ENCODE assay signal across 8 cellular contexts in genomic region chr1:65309317-65310077, GRCh38. TPM values are rescaled to one million over a fixed set of nuclear protein-coding genes. Genes with fewer than 3 reads are reported as not detected.
DNase-seq lines count a peak whose midpoint lies in the region; ATAC-seq and TF ChIP-seq lines count a peak whose summit lies in the region.

Gene DNAJC6 (plus strand): TSS chr1:65309543. CDS start chr1:65309746, 203 bp downstream.

- POLR2A ChIA-PET in BJ (lab: Charles Lee) (interaction anchor here (0.6 kb wide), 1 partner anchor 273 kb away, joined by 4 read pairs; no protein-coding TSS in a partner anchor), HCT116 (lab: Charles Lee) (no interaction called here)
- POLR2A ChIA-PET in activated CD4-positive, alpha-beta memory T cell treated with anti-CD3 and anti-CD28 coated beads for 36 hours (lab: Charles Lee) = interaction anchor here (1.2 kb wide), 1 partner anchor 10 kb away, joined by 3 read pairs; no protein-coding TSS in a partner anchor

- peaks cover 0 to 13% of the 10 kb centered on the region in 2 experiments; a peak in 1 of 4 replicates for H3K4me1 ChIP-seq in HCT116 (ENCODE audit: control insufficient read depth in 1 of 2, insufficient read depth in 2 of 2, low read length in 2 of 2)
- peaks cover 2 to 16% of the 10 kb centered on the region in 2 donors for H3K4me1 ChIP-seq in left lung

- peaks cover 35% of the 10 kb centered on the region for H3K27me3 Mint-ChIP-seq in activated CD4-positive, alpha-beta memory T cell treated with anti-CD3 and anti-CD28 coated beads for 36 hours

- no peak within 1 kb of the TSS for H3K4me3 Mint-ChIP-seq in activated CD4-positive, alpha-beta memory T cell treated with anti-CD3 and anti-CD28 coated beads for 36 hours

- RAD21 ChIA-PET in HCT116 (lab: Charles Lee; ENCODE audit: low non-redundant PET in 1 of 2, low total read pairs in 2 of 2, uncharacterized antibody in 2 of 2, unreplicated experiment in 2 of 2) = no interaction called here

- H3K27ac ChIP-seq in HCT116 (ENCODE audit: low read depth, low read length) (no peak within 1 kb of the TSS), dorsolateral prefrontal cortex (peak within 1 kb of the TSS in 57 of 59 donors; percentile 18 to 98 (median 73)), left lung (no peak within 1 kb of the TSS)

- no peaks in the 10 kb centered on the region for H3K9me3 ChIP-seq in HCT116 (ENCODE audit: control insufficient read depth in 1 of 2, insufficient read depth in 1 of 2, low read depth in 1 of 2, low read length in 2 of 2)
- no peaks in the 10 kb centered on the region for H3K9me3 ChIP-seq in left lung

- peak within 1 kb of the TSS; percentile 90 for H3K4me2 ChIP-seq in HCT116 (ENCODE audit: low read length)

- H3K36me3 ChIP-seq in BJ (ENCODE audit: control insufficient read depth, insufficient read depth, low read length) = no peaks in the 10 kb centered on the region
- H3K36me3 ChIP-seq in HCT116 (ENCODE audit: control insufficient read depth in 1 of 2, insufficient read depth in 2 of 2, low read length in 2 of 2) = no peaks in the 10 kb centered on the region
- no peaks in the 10 kb centered on the region for H3K36me3 ChIP-seq in left lung

- no TSS peak for BruUV-seq in HCT116 (replicated peaks; lab: Mats Ljungman, UMichigan)

- no peaks in the 10 kb centered on the region for H3K9me2 ChIP-seq in HCT116 (ENCODE audit: insufficient read depth)

- H2AFZ ChIP-seq in HCT116 (ENCODE audit: low read depth, low read length, poor library complexity, severe bottlenecking) = no peak within 1 kb of the TSS

- no peak within 1 kb of the TSS for H3K9ac ChIP-seq in HCT116 (ENCODE audit: low read length)

- DNase-seq in BJ (ENCODE audit: low read depth) (peak; percentile 9), HCT116 (ENCODE audit: low read depth, low spot score) (no peak), NCI-H345 (lab: John Stamatoyannopoulos, UW) (peak; percentile 78), dorsolateral prefrontal cortex (peak in 9 of 10 donors; percentile 25 to 80 (median 57)), left lung (peak; percentile 67 to 89)
- DNase-seq in activated CD4-positive, alpha-beta memory T cell treated with anti-CD3 and anti-CD28 coated beads for 36 hours = peak; percentile 66
- DNase-seq in stimulated activated CD4-positive, alpha-beta T cell treated with anti-CD3 and anti-CD28 coated beads, Interleukin-2, amount 100 ng/mL, for 48 hours = peak; percentile 46 to 61

- no peak within 1 kb of the TSS for H3K27ac Mint-ChIP-seq in activated CD4-positive, alpha-beta memory T cell treated with anti-CD3 and anti-CD28 coated beads for 36 hours

- CTCF ChIA-PET in BJ (lab: Yijun Ruan, JAX) = interaction anchor here (0.7 to 1.6 kb wide), 3 partner anchors 9 to 23 kb away, joined by 3 to 4 read pairs (median 3); no protein-coding TSS in a partner anchor
- CTCF ChIA-PET in HCT116 (lab: Charles Lee) = no interaction called here
- CTCF ChIA-PET in activated CD4-positive, alpha-beta memory T cell treated with anti-CD3 and anti-CD28 coated beads for 36 hours (lab: Charles Lee) = interaction anchor here (1.1 kb wide), 1 partner anchor 122 kb away, joined by 3 read pairs; no protein-coding TSS in a partner anchor

- H3K4me3 ChIP-seq in BJ (ENCODE audit: low read depth, low read length) (peak within 1 kb of the TSS; percentile 54), HCT116 (replicated peaks in 1 of 2; ENCODE audit: low read depth in 1 of 2, low read length in 2 of 2) (peak within 1 kb of the TSS; percentile 34 to 53), dorsolateral prefrontal cortex (peak within 1 kb of the TSS; percentile 8 to 76 (median 62)), left lung (peak within 1 kb of the TSS; percentile 24 to 30)

- no peaks in the 10 kb centered on the region for H3K79me2 ChIP-seq in HCT116 (ENCODE audit: insufficient read depth, low read length)

- H4K20me1 ChIP-seq in HCT116 (ENCODE audit: insufficient read depth) = no peaks in the 10 kb centered on the region

- TF ChIP-seq POLR2A in HCT116 (IDR thresholded peaks at IDR 0.05; ENCODE audit: borderline replicate concordance, extremely low read depth, insufficient read depth, insufficient read length) = no peak

- no peaks in the 10 kb centered on the region for H3K36me3 Mint-ChIP-seq in activated CD4-positive, alpha-beta memory T cell treated with anti-CD3 and anti-CD28 coated beads for 36 hours

- no peak for TF ChIP-seq RAD21 in HCT116 (IDR thresholded peaks at IDR 0.05; ENCODE audit: low read depth)

- intact Hi-C loops in HCT116 (cut with micrococcal nuclease) = loop anchor here (10.0 kb wide), 1 partner anchor 265 kb away; no protein-coding TSS in a partner anchor
- intact Hi-C loops in activated CD4-positive, alpha-beta memory T cell treated with anti-CD3 and anti-CD28 coated beads for 36 hours (cut with micrococcal nuclease) = no loop called here
- intact Hi-C loops in dorsolateral prefrontal cortex (cut with DNase I) = loop anchor here (2.0 to 10.0 kb wide), 4 partner anchors 47 to 115 kb away; partner anchors contain the start of genes LEPR (in 1 of the 2) and LEPROT (in 1 of the 2)
- intact Hi-C loops in left lung (cut with DNase I) = no loop called here

- ATAC-seq in HCT116 = peak; percentile 92
- ATAC-seq in left lung = peak; percentile 100
- no peak for ATAC-seq in HG03378 (IDR thresholded peaks at IDR 0.05; ENCODE audit: unreplicated experiment)

- H3K4me1 Mint-ChIP-seq in activated CD4-positive, alpha-beta memory T cell treated with anti-CD3 and anti-CD28 coated beads for 36 hours (ENCODE audit: low read depth) = peaks cover 3% of the 10 kb centered on the region

- no peaks in the 10 kb centered on the region for H3K9me3 Mint-ChIP-seq in activated CD4-positive, alpha-beta memory T cell treated with anti-CD3 and anti-CD28 coated beads for 36 hours

- H3K27me3 ChIP-seq in BJ (ENCODE audit: control insufficient read depth, insufficient read depth, low read length) (no peaks in the 10 kb centered on the region), HCT116 (ENCODE audit: insufficient read depth, low read length) (no peaks in the 10 kb centered on the region), dorsolateral prefrontal cortex (no peaks in the 10 kb centered on the region), left lung (peaks cover 0 to 66% of the 10 kb centered on the region in 2 donors)

- no peak for TF ChIP-seq CTCF in BJ (IDR thresholded peaks at IDR 0.05; ENCODE audit: insufficient read depth, low read depth, low read length)
- TF ChIP-seq CTCF in HCT116 (IDR thresholded peaks at IDR 0.05 in 2 of 3, conservative IDR thresholded peaks at IDR 0.05 in 1 of 3; ENCODE audit: borderline replicate concordance in 1 of 3, insufficient read depth in 1 of 3, low read depth in 2 of 3, low read length in 2 of 3) = no peak
- TF ChIP-seq CTCF in dorsolateral prefrontal cortex (IDR thresholded peaks at IDR 0.05 in 54 of 56, conservative IDR thresholded peaks at IDR 0.05 in 2 of 56; ENCODE audit: low read depth in 1 of 56, partially characterized antibody in 56 of 56) = peak in 3 of 56 donors; percentile 8 to 15 (median 14)
- TF ChIP-seq CTCF in left lung (IDR thresholded peaks at IDR 0.05) = no peak

TF ChIP-seq in HCT116, 20 proteins besides CTCF, POLR2A, EP300 and RAD21:
- TF ChIP-seq SIN3A (IDR thresholded peaks at IDR 0.05; ENCODE audit: low read depth) = peak; percentile 51; the same call in 1 of the 2 replicates
- peak; percentile 94 for TF ChIP-seq REST (IDR thresholded peaks at IDR 0.05; ENCODE audit: low read depth)
- no peak for TF ChIP-seq EGR1 (IDR thresholded peaks at IDR 0.05; ENCODE audit: low read depth)
- no peak for TF ChIP-seq FOSL1 (IDR thresholded peaks at IDR 0.05; ENCODE audit: low read depth)
TF ChIP-seq in HCT116: peak in this region for 2.

RNA-seq across cellular contexts. Expression of gene DNAJC6, which starts in this region (rescaled TPM):
- 10.5 and 12.2 TPM in 2 replicates for polyA plus RNA-seq in BJ (2011; rRNA removed)
- 19.5 and 22.3 TPM in 2 replicates for polyA minus RNA-seq in BJ (2011; rRNA and poly(A)+ RNA removed)
- total RNA-seq in HCT116 (2021; ENCODE audit: unreplicated experiment) = 9.0 TPM
- polyA plus RNA-seq in HCT116 (2012) = 3.9 and 5.1 TPM in 2 replicates
- total RNA-seq in activated CD4-positive, alpha-beta memory T cell treated with anti-CD3 and anti-CD28 coated beads for 36 hours = 1 to 10 TPM; 3.2 to 3.9 TPM
- 100 to 1,000 TPM; 149 to 406 (median 315) TPM for total RNA-seq in dorsolateral prefrontal cortex
- total RNA-seq in left lung = 1 to 10 TPM; 3.8 to 4.6 TPM

Comparison
In these comparisons a context has a peak if more than half of its experiments do, and no peak if none do; other contexts are left out.
1. RNA of gene DNAJC6 (total RNA-seq): 149 to 406 TPM in dorsolateral prefrontal cortex; 9.0 TPM in HCT116 (single experiment), 3.8 to 4.6 TPM in left lung and 3.2 to 3.9 TPM in activated CD4-positive, alpha-beta memory T cell treated with anti-CD3 and anti-CD28 coated beads for 36 hours; every median in the first group is over 10 times any median in the second.
2. H3K27ac ChIP-seq: peak in dorsolateral prefrontal cortex (57 of 59); none in HCT116 (single experiment) and left lung (0 of 2).
3. intact Hi-C loops: an anchor here in HCT116 (10.0 kb wide) and dorsolateral prefrontal cortex (2.0 to 10.0 kb wide); none called in activated CD4-positive, alpha-beta memory T cell treated with anti-CD3 and anti-CD28 coated beads for 36 hours and left lung.
4. Peak in every context shown above with its lines, with median percentiles within 50 percentile points of each other: H3K4me3 ChIP-seq.